ENCODE assay signal across 26 cellular contexts in the genomic region with DNA sequence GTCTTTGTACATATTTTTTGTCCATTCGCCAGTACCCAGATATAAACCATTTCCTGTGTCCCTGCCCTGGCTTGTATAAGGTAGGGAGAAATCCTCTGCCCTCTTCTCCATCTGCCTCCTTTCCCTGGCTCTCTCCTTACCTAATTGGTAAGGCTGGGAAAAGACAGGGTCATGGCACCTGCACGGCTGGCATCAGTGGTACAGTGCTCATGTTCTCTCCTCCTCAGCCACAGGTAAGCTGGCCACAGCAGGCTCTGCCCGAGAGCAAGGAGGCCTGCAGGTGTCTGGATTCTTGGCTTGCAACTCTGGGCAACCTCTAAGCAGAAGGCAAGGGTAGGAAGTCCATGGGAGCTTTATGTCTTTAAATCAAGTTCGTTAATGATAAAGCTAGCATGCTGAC.
"Had no signal": no experiment of that assay in that cellular context is flagged by ENCODE, and none has a peak within 500 bp of the region (broad histone marks: within the 10 kb centered on the region; RNA-seq: fewer than 3 reads in every experiment).

No MANE protein-coding gene starts in this region.

- H3K4me1 ChIP-seq: prostate gland, right lobe of liver, spleen, testis, tibial artery, transverse colon, upper lobe of right lung, uterus had no signal

- H3K36me3 ChIP-seq: neural progenitor cell, ovary, prostate gland, right lobe of liver, spleen, suprapubic skin, tibial artery, transverse colon, upper lobe of right lung, uterus had no signal

- H3K27me3 ChIP-seq: neural progenitor cell, ovary, right lobe of liver, testis, uterus had no signal

- H3K9ac ChIP-seq: neural progenitor cell had no signal

- DNase-seq: naive thymus-derived CD4-positive, alpha-beta T cell; natural killer cell; occipital lobe; ovary; right cardiac atrium; right lobe of liver; spleen; stimulated activated CD4-positive, alpha-beta T cell treated with anti-CD3 and anti-CD28 coated beads, Interleukin-12 subunit alpha, Interleukin-12 subunit beta, amount 100 ng/mL, for 4 hours; stimulated activated CD4-positive, alpha-beta T cell treated with anti-CD3 and anti-CD28 coated beads, Interleukin-1b, Interleukin-23, amount 100 ng/mL, for 48 hours; stimulated activated CD4-positive, alpha-beta T cell treated with anti-CD3 and anti-CD28 coated beads, Interleukin-4, amount 100 ng/mL, for 1 hour; stimulated activated CD4-positive, alpha-beta T cell treated with anti-CD3 and anti-CD28 coated beads, Interleukin-4, amount 100 ng/mL, for 4 hours; stimulated activated CD8-positive, alpha-beta memory T cell treated with anti-CD3 and anti-CD28 coated beads, Interleukin-4, amount 100 ng/mL, for 48 hours; stimulated activated naive CD4-positive, alpha-beta T cell; stimulated activated naive CD8-positive, alpha-beta T cell treated with anti-CD3 and anti-CD28 coated beads, Interleukin-15, amount 100 ng/mL, for 72 hours; stimulated activated naive CD8-positive, alpha-beta T cell treated with anti-CD3 and anti-CD28 coated beads, Interleukin-15, Interleukin-2, amounts not matched to agents 100 U/mL and 50 U/mL, for 24 hours; substantia nigra; testis; tibial artery; transverse colon; upper lobe of right lung; uterus had no signal

- H2AFZ ChIP-seq: neural progenitor cell had no signal

- H3K27ac ChIP-seq: neural progenitor cell, ovary, prostate gland, right lobe of liver, skin epidermis, spleen, suprapubic skin, testis, tibial artery, transverse colon, upper lobe of right lung, uterus had no signal

- H3K4me3 ChIP-seq: neural progenitor cell, ovary, prostate gland, right lobe of liver, skin epidermis, smooth muscle cell, spleen, suprapubic skin, testis, tibial artery, transverse colon, upper lobe of right lung, uterus had no signal

- H3K4me2 ChIP-seq: neural progenitor cell, smooth muscle cell had no signal

- H3K9me3 ChIP-seq: ovary, prostate gland, right lobe of liver, suprapubic skin, testis, tibial artery, transverse colon, upper lobe of right lung, uterus had no signal
